Comparison of ENCODE assay signal across 13 cellular contexts in genomic region chr13:22017226-22017625, GRCh38.
DNase-seq lines count a peak whose midpoint lies in the region; ATAC-seq and TF ChIP-seq lines count a peak whose summit lies in the region.
"Had no signal": no experiment of that assay in that cellular context is flagged by ENCODE, and none has a peak within 500 bp of the region (broad histone marks: within the 10 kb centered on the region; RNA-seq: fewer than 3 reads in every experiment).

No MANE protein-coding gene starts in this region.

- H3K4me3 ChIP-seq in CD8-positive, alpha-beta T cell (ENCODE audit: low read depth, low read length) = no peak overlapping the region

- H3K27me3 ChIP-seq in CD8-positive, alpha-beta T cell (ENCODE audit: insufficient read depth, low read length) = no peaks in the 10 kb centered on the region

- intact Hi-C loops in CD8-positive, alpha-beta T cell (cut with DNase I, micrococcal nuclease) = no loop called here

- ATAC-seq in GM18858 (IDR thresholded peaks at IDR 0.05; ENCODE audit: unreplicated experiment) (peak; percentile 92), GM21447 (IDR thresholded peaks at IDR 0.05; ENCODE audit: unreplicated experiment) (peak; percentile 97), HG03280 (IDR thresholded peaks at IDR 0.05; ENCODE audit: unreplicated experiment) (peak; percentile 76)
- peak; percentile 55 for ATAC-seq in activated T-helper 17 cell treated with anti-CD3 and anti-CD28 coated beads, Interleukin-2, amount 50 U/mL, for 72 hours (replicated peaks)
- no peak for ATAC-seq in CD8-positive, alpha-beta T cell
- ATAC-seq: activated T-cell treated with anti-CD3 and anti-CD28 coated beads, Interleukin-2, amount 50 U/mL, for 4 hours had no signal

- no peaks in the 10 kb centered on the region for H3K27me3 Mint-ChIP-seq in activated T-helper 17 cell treated with anti-CD3 and anti-CD28 coated beads, Interleukin-2, amount 50 U/mL, for 72 hours
- no peaks in the 10 kb centered on the region for H3K27me3 Mint-ChIP-seq in CD8-positive, alpha-beta T cell (ENCODE audit: low read depth)
- H3K27me3 Mint-ChIP-seq: T-cell had no signal

- DNase-seq in islet precursor cell (no peak), NCI-H128 (lab: John Stamatoyannopoulos, UW; ENCODE audit: unreplicated experiment) (no peak), NCI-H526 (lab: John Stamatoyannopoulos, UW) (no peak)
- DNase-seq in CD8-positive, alpha-beta T cell = no peak
- DNase-seq: activated T-cell treated with anti-CD3 and anti-CD28 coated beads, Interleukin-2, amount 50 U/mL, for 4 hours; effector CD8-positive, alpha-beta T cell; nephron progenitor cell; stimulated activated CD4-positive, alpha-beta T cell treated with anti-CD3 and anti-CD28 coated beads, Interleukin-2, amount 100 ng/mL, for 48 hours; T-cell had no signal

- no peaks in the 10 kb centered on the region for H3K9me3 ChIP-seq in CD8-positive, alpha-beta T cell (ENCODE audit: low read length)

- H3K36me3 ChIP-seq in CD8-positive, alpha-beta T cell (ENCODE audit: insufficient read depth, low read length) = no peaks in the 10 kb centered on the region

- H3K9me3 Mint-ChIP-seq in activated T-helper 17 cell treated with anti-CD3 and anti-CD28 coated beads, Interleukin-2, amount 50 U/mL, for 72 hours = no peaks in the 10 kb centered on the region
- no peaks in the 10 kb centered on the region for H3K9me3 Mint-ChIP-seq in CD8-positive, alpha-beta T cell
- H3K9me3 Mint-ChIP-seq: activated T-cell treated with anti-CD3 and anti-CD28 coated beads, Interleukin-2, amount 50 U/mL, for 4 hours; nephron progenitor cell; T-cell had no signal

- H3K4me1 ChIP-seq in CD8-positive, alpha-beta T cell (ENCODE audit: insufficient read depth, low read length) = no peaks in the 10 kb centered on the region

- CTCF ChIA-PET in CD8-positive, alpha-beta T cell (lab: Charles Lee) = no interaction called here

- no peak overlapping the region for H3K27ac ChIP-seq in CD8-positive, alpha-beta T cell (ENCODE audit: low read depth, low read length)

- H3K4me3 Mint-ChIP-seq in activated T-helper 17 cell treated with anti-CD3 and anti-CD28 coated beads, Interleukin-2, amount 50 U/mL, for 72 hours = no peak overlapping the region
- H3K4me3 Mint-ChIP-seq in CD8-positive, alpha-beta T cell = no peak overlapping the region
- H3K4me3 Mint-ChIP-seq: activated T-cell treated with anti-CD3 and anti-CD28 coated beads, Interleukin-2, amount 50 U/mL, for 4 hours; nephron progenitor cell; T-cell had no signal

- H3K4me1 Mint-ChIP-seq in activated T-helper 17 cell treated with anti-CD3 and anti-CD28 coated beads, Interleukin-2, amount 50 U/mL, for 72 hours = peaks cover 6% of the 10 kb centered on the region
- H3K4me1 Mint-ChIP-seq in CD8-positive, alpha-beta T cell (ENCODE audit: low read depth) = peaks cover 7% of the 10 kb centered on the region

- no peaks in the 10 kb centered on the region for H3K36me3 Mint-ChIP-seq in activated T-helper 17 cell treated with anti-CD3 and anti-CD28 coated beads, Interleukin-2, amount 50 U/mL, for 72 hours (ENCODE audit: low read depth)
- H3K36me3 Mint-ChIP-seq in CD8-positive, alpha-beta T cell = no peaks in the 10 kb centered on the region
- H3K36me3 Mint-ChIP-seq: T-cell had no signal

- POLR2A ChIA-PET in CD8-positive, alpha-beta T cell (lab: Charles Lee) = no interaction called here

- no peak for TF ChIP-seq CTCF in CD8-positive, alpha-beta T cell (IDR thresholded peaks at IDR 0.05)

- no peak overlapping the region for H3K27ac Mint-ChIP-seq in activated T-helper 17 cell treated with anti-CD3 and anti-CD28 coated beads, Interleukin-2, amount 50 U/mL, for 72 hours
- no peak overlapping the region for H3K27ac Mint-ChIP-seq in CD8-positive, alpha-beta T cell
- H3K27ac Mint-ChIP-seq: nephron progenitor cell had no signal
